In the genomic region with DNA sequence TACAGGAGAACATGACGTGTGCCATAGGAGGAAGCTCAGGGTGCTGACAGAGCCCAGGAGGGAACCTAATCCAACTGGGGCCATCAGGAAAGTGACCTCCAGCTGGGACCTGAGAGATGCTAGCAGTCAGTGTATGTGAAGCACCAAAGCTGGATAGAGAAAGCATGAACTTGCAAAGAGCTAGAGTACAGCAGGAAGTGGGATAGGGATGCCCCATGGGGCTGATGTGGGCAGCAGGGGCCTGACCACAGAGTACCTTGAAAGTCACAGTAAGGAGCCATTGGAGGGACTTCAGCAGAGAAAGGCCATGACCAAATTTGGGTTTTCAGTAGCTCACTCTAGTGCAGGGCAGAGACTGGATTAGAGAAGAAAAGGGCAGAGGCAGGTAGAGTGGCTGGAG, we compare ENCODE assay signal across 29 cellular contexts.
A peak's percentile ranks its signal among the peaks of the same experiment; 100 is the strongest.
DNase-seq lines count a peak whose midpoint lies in the region; ATAC-seq, FAIRE-seq and TF ChIP-seq lines count a peak whose summit lies in the region.
"Had no signal": no experiment of that assay in that cellular context is flagged by ENCODE, and none has a peak within 500 bp of the region (broad histone marks: within the 10 kb centered on the region; RNA-seq: fewer than 3 reads in every experiment).

No MANE protein-coding gene starts in this region.

- H3K9me3 Mint-ChIP-seq in activated CD4-positive, alpha-beta T cell treated with anti-CD3 and anti-CD28 coated beads, Interleukin-2, amount 10 ng/mL, durations not matched to agents 24 days and 14 days: peaks cover 6% of the 10 kb centered on the region
- no peaks in the 10 kb centered on the region for H3K9me3 Mint-ChIP-seq in activated T-helper 1 cell treated with anti-CD3 and anti-CD28 coated beads, Interleukin-12 subunit alpha, Interleukin-12 subunit beta, Interleukin-2, Interleukin-4 antibody, amounts not matched to agents 30 ng/mL and 10 ng/mL and 1 ng/mL, durations not matched to agents 14 hours and 24 hours and 36 hours
- no peaks in the 10 kb centered on the region for H3K9me3 Mint-ChIP-seq in stimulated activated naive B cell treated with anti-CD40 and anti-IgM and Interleukin-4, amounts not matched to agents 10 μg/mL and 1 μg/mL and 100 μg/mL, for 72 hours
- H3K9me3 Mint-ChIP-seq: endodermal cell, memory B cell, nephron progenitor cell had no signal

- H3K4me1 Mint-ChIP-seq in activated CD4-positive, alpha-beta T cell treated with anti-CD3 and anti-CD28 coated beads, Interleukin-2, amount 10 ng/mL, durations not matched to agents 24 days and 14 days: peaks cover 28% of the 10 kb centered on the region
- peaks cover 32% of the 10 kb centered on the region for H3K4me1 Mint-ChIP-seq in activated T-helper 1 cell treated with anti-CD3 and anti-CD28 coated beads, Interleukin-12 subunit alpha, Interleukin-12 subunit beta, Interleukin-2, Interleukin-4 antibody, amounts not matched to agents 30 ng/mL and 10 ng/mL and 1 ng/mL, durations not matched to agents 14 hours and 24 hours and 36 hours (ENCODE audit: low read depth)
- peaks cover 9 to 12% of the 10 kb centered on the region in 2 donors for H3K4me1 Mint-ChIP-seq in stimulated activated naive B cell treated with anti-CD40 and anti-IgM and Interleukin-4, amounts not matched to agents 10 μg/mL and 1 μg/mL and 100 μg/mL, for 72 hours

- H3K4me1 ChIP-seq in sigmoid colon (peaks cover 0 to 7% (median 5%) of the 10 kb centered on the region in 4 donors), small intestine (ENCODE audit: control insufficient read depth in 2 of 2, insufficient read depth in 1 of 2, low read depth in 1 of 2, low read length in 1 of 2) (no peaks in the 10 kb centered on the region)
- H3K4me1 ChIP-seq: left lung had no signal

- no peak overlapping the region for H3K27ac Mint-ChIP-seq in activated CD4-positive, alpha-beta T cell treated with anti-CD3 and anti-CD28 coated beads, Interleukin-2, amount 10 ng/mL, durations not matched to agents 24 days and 14 days
- peak overlapping the region; percentile 27 for H3K27ac Mint-ChIP-seq in activated T-helper 1 cell treated with anti-CD3 and anti-CD28 coated beads, Interleukin-12 subunit alpha, Interleukin-12 subunit beta, Interleukin-2, Interleukin-4 antibody, amounts not matched to agents 30 ng/mL and 10 ng/mL and 1 ng/mL, durations not matched to agents 14 hours and 24 hours and 36 hours
- H3K27ac Mint-ChIP-seq in stimulated activated naive B cell treated with anti-CD40 and anti-IgM and Interleukin-4, amounts not matched to agents 10 μg/mL and 1 μg/mL and 100 μg/mL, for 72 hours: no peak overlapping the region
- H3K27ac Mint-ChIP-seq: activated CD4-positive, alpha-beta T cell treated with anti-CD3 and anti-CD28 coated beads for 36 hours; endodermal cell; memory B cell; nephron progenitor cell had no signal

- no peaks in the 10 kb centered on the region for H3K9me3 ChIP-seq in sigmoid colon
- H3K9me3 ChIP-seq in small intestine (ENCODE audit: control insufficient read depth, low read depth): no peaks in the 10 kb centered on the region
- H3K9me3 ChIP-seq: left lung had no signal

- no peaks in the 10 kb centered on the region for H3K36me3 ChIP-seq in sigmoid colon
- peaks cover 0 to 9% of the 10 kb centered on the region in 2 donors for H3K36me3 ChIP-seq in small intestine (ENCODE audit: control insufficient read depth in 2 of 2, insufficient read depth in 2 of 2, low read length in 2 of 2)
- H3K36me3 ChIP-seq: left lung had no signal

- H3K4me3 ChIP-seq in sigmoid colon (no peak overlapping the region), small intestine (ENCODE audit: low read depth in 1 of 2, low read length in 2 of 2) (no peak overlapping the region)
- H3K4me3 ChIP-seq: left lung, PC-9 had no signal

- peaks cover 20% of the 10 kb centered on the region for H3K27me3 Mint-ChIP-seq in activated CD4-positive, alpha-beta T cell treated with anti-CD3 and anti-CD28 coated beads, Interleukin-2, amount 10 ng/mL, durations not matched to agents 24 days and 14 days
- H3K27me3 Mint-ChIP-seq in activated T-helper 1 cell treated with anti-CD3 and anti-CD28 coated beads, Interleukin-12 subunit alpha, Interleukin-12 subunit beta, Interleukin-2, Interleukin-4 antibody, amounts not matched to agents 30 ng/mL and 10 ng/mL and 1 ng/mL, durations not matched to agents 14 hours and 24 hours and 36 hours (ENCODE audit: insufficient read depth): peaks cover 18% of the 10 kb centered on the region
- peaks cover 4 to 10% of the 10 kb centered on the region in 2 donors for H3K27me3 Mint-ChIP-seq in stimulated activated naive B cell treated with anti-CD40 and anti-IgM and Interleukin-4, amounts not matched to agents 10 μg/mL and 1 μg/mL and 100 μg/mL, for 72 hours

- no peaks in the 10 kb centered on the region for H3K27me3 ChIP-seq in sigmoid colon
- no peaks in the 10 kb centered on the region for H3K27me3 ChIP-seq in small intestine (ENCODE audit: control insufficient read depth in 2 of 2, insufficient read depth in 2 of 2, low read length in 2 of 2)

- DNase-seq in activated CD4-positive, alpha-beta T cell treated with anti-CD3 and anti-CD28 coated beads, Interleukin-2, amount 10 ng/mL, durations not matched to agents 24 days and 14 days: peak; percentile 65
- DNase-seq in activated CD4-positive, alpha-beta T cell treated with anti-CD3 and anti-CD28 coated beads, Interleukin-2, amount 50 U/mL, for 4 hours: no peak
- no peak for DNase-seq in activated T-helper 1 cell treated with anti-CD3 and anti-CD28 coated beads, Interleukin-12 subunit alpha, Interleukin-12 subunit beta, Interleukin-2, Interleukin-4 antibody, amounts not matched to agents 30 ng/mL and 10 ng/mL and 1 ng/mL, durations not matched to agents 14 hours and 24 hours and 36 hours (ENCODE audit: low spot score)
- no peak for DNase-seq in stimulated activated naive B cell treated with anti-CD40 and anti-IgM and Interleukin-4, amounts not matched to agents 10 μg/mL and 1 μg/mL and 100 μg/mL, for 72 hours
- no peak for DNase-seq in sigmoid colon
- no peak for DNase-seq in small intestine
- DNase-seq in NCI-H1048 (lab: John Stamatoyannopoulos, UW): no peak
- DNase-seq: 8988T; activated CD4-positive, alpha-beta T cell treated with anti-CD3 and anti-CD28 coated beads for 36 hours; activated gamma-delta T cell treated with Interleukin-2 at 50 U/mL for 16 hours; C1 segment of cervical spinal cord; central memory CD4-positive, alpha-beta T cell; COR-L47; DMS53; endodermal cell; glutamatergic neuron; left lung; NCI-H1105; NCI-H187 treated with DMSO at 0.1 percent for 48 hours; NCI-H524 treated with DMSO at 0.1 percent for 48 hours; nephron progenitor cell; PC-9; stimulated activated CD4-positive, alpha-beta T cell treated with anti-CD3 and anti-CD28 coated beads, Interleukin-15, amount 100 ng/mL, for 24 hours; stimulated activated CD4-positive, alpha-beta T cell treated with anti-CD3 and anti-CD28 coated beads, Interleukin-4, amount 100 ng/mL, for 4 hours; substantia nigra; trophoblast cell had no signal

- intact Hi-C loops in activated CD4-positive, alpha-beta T cell treated with anti-CD3 and anti-CD28 coated beads, Interleukin-2, amount 10 ng/mL, durations not matched to agents 24 days and 14 days (cut with micrococcal nuclease): no loop called here
- intact Hi-C loops in activated T-helper 1 cell treated with anti-CD3 and anti-CD28 coated beads, Interleukin-12 subunit alpha, Interleukin-12 subunit beta, Interleukin-2, Interleukin-4 antibody, amounts not matched to agents 30 ng/mL and 10 ng/mL and 1 ng/mL, durations not matched to agents 14 hours and 24 hours and 36 hours (cut with micrococcal nuclease): no loop called here
- intact Hi-C loops in sigmoid colon (cut with DNase I): no loop called here

- no peak for TF ChIP-seq CTCF in sigmoid colon (IDR thresholded peaks at IDR 0.05)

- FAIRE-seq in small intestine (lab: Jason Lieb, UNC): no peak

- H3K27ac ChIP-seq in sigmoid colon: no peak overlapping the region
- no peak overlapping the region for H3K27ac ChIP-seq in small intestine (ENCODE audit: low read depth in 1 of 2, low read length in 1 of 2)
- H3K27ac ChIP-seq: left lung, PC-9 had no signal

- no peak for TF ChIP-seq POLR2A in sigmoid colon (IDR thresholded peaks at IDR 0.05)

- WGBS in sigmoid colon, 2 donors: 89 to 93% methylated on average over 1 of the region's 1 CpG
- 85 to 95% (median 94%) methylated on average over 1 of the region's 1 CpG for WGBS in small intestine, 3 donors

- H3K36me3 Mint-ChIP-seq in activated CD4-positive, alpha-beta T cell treated with anti-CD3 and anti-CD28 coated beads, Interleukin-2, amount 10 ng/mL, durations not matched to agents 24 days and 14 days (ENCODE audit: low read depth): no peaks in the 10 kb centered on the region
- H3K36me3 Mint-ChIP-seq in activated T-helper 1 cell treated with anti-CD3 and anti-CD28 coated beads, Interleukin-12 subunit alpha, Interleukin-12 subunit beta, Interleukin-2, Interleukin-4 antibody, amounts not matched to agents 30 ng/mL and 10 ng/mL and 1 ng/mL, durations not matched to agents 14 hours and 24 hours and 36 hours (ENCODE audit: low read depth): no peaks in the 10 kb centered on the region
- H3K36me3 Mint-ChIP-seq in stimulated activated naive B cell treated with anti-CD40 and anti-IgM and Interleukin-4, amounts not matched to agents 10 μg/mL and 1 μg/mL and 100 μg/mL, for 72 hours: no peaks in the 10 kb centered on the region
- H3K36me3 Mint-ChIP-seq: memory B cell had no signal

- H3K4me3 Mint-ChIP-seq in activated CD4-positive, alpha-beta T cell treated with anti-CD3 and anti-CD28 coated beads, Interleukin-2, amount 10 ng/mL, durations not matched to agents 24 days and 14 days: no peak overlapping the region
- no peak overlapping the region for H3K4me3 Mint-ChIP-seq in activated T-helper 1 cell treated with anti-CD3 and anti-CD28 coated beads, Interleukin-12 subunit alpha, Interleukin-12 subunit beta, Interleukin-2, Interleukin-4 antibody, amounts not matched to agents 30 ng/mL and 10 ng/mL and 1 ng/mL, durations not matched to agents 14 hours and 24 hours and 36 hours
- no peak overlapping the region for H3K4me3 Mint-ChIP-seq in stimulated activated naive B cell treated with anti-CD40 and anti-IgM and Interleukin-4, amounts not matched to agents 10 μg/mL and 1 μg/mL and 100 μg/mL, for 72 hours
- H3K4me3 Mint-ChIP-seq: activated CD4-positive, alpha-beta T cell treated with anti-CD3 and anti-CD28 coated beads for 36 hours; endodermal cell; memory B cell; nephron progenitor cell had no signal

- TF ChIP-seq EP300 in sigmoid colon (IDR thresholded peaks at IDR 0.05): no peak

- peak; percentile 58 for ATAC-seq in HG03378 (IDR thresholded peaks at IDR 0.05; ENCODE audit: unreplicated experiment)
- ATAC-seq in stimulated activated naive B cell treated with anti-CD40 and anti-IgM and Interleukin-4, amounts not matched to agents 10 μg/mL and 1 μg/mL and 100 μg/mL, for 72 hours (replicated peaks): peak; percentile 70 to 85
- ATAC-seq: activated CD4-positive, alpha-beta T cell treated with anti-CD3 and anti-CD28 coated beads for 36 hours; left lung; Right ventricle myocardium inferior had no signal
